ENCODE assay signal across 1 cellular context in the genomic region with DNA sequence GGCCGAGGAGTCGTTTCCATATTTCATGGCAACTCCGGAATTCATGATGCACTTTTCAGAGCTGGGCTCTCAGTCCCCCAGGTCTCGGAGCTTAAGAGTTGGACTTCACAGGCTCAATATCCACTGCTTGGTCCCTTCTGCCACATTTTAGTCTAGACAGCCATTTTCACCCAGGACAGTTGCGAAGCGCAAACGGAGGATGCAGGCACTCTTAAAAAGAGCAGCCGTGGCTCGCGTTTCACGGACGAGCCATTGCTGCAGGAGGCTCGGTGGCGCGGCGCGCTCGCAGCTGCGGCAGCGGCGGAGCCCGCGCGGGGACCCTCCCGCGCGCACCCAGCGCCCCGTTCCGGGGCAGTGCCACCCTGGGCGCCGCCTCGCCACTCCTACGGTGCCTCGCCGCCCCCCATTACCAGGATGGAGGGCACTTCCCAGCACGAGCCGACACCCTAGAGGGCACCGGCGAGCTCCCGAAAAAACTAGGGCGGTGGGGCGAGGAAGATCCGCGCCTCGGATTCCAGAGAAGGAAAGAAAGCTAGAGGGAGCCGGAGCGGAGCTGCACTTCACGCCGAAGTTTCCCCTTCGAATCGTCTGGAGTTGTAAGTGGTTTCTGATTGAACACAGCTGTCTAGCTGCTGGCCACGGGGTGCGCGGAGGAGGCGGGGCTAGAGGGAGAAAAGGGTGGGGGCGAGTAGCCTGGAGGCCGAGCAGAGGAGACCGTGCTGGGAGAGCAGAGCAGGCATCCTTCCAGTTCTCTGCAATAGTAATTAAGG.
TF ChIP-seq lines count a peak whose summit lies in the region.

No MANE protein-coding gene starts in this region.

TF ChIP-seq in HepG2, 621 proteins besides CTCF, POLR2A, EP300 and RAD21 (continued from another document):
- TF ChIP-seq KIAA2018 (CRISPR knock-in tag; IDR thresholded peaks at IDR 0.05; ENCODE audit: borderline replicate concordance) = no peak
- no peak for TF ChIP-seq KMT2A (CRISPR knock-in tag; IDR thresholded peaks at IDR 0.05)
- TF ChIP-seq TCF7L2 (IDR thresholded peaks at IDR 0.05; ENCODE audit: low read depth, low read length) = no peak
- no peak for TF ChIP-seq ATF1 (CRISPR knock-in tag; IDR thresholded peaks at IDR 0.05)
- no peak for TF ChIP-seq MED1 (CRISPR knock-in tag; IDR thresholded peaks at IDR 0.05)
- no peak for TF ChIP-seq ZNF333 (CRISPR knock-in tag; IDR thresholded peaks at IDR 0.05; ENCODE audit: borderline replicate concordance)
- no peak for TF ChIP-seq ZMYM2 (CRISPR knock-in tag; IDR thresholded peaks at IDR 0.05)
- 0 out of 2 replicates have a peak, but pooled peaks have one; percentile 50 for TF ChIP-seq HNRNPL (IDR thresholded peaks at IDR 0.05; ENCODE audit: low read depth, low read length)
- TF ChIP-seq, protein P1, sequence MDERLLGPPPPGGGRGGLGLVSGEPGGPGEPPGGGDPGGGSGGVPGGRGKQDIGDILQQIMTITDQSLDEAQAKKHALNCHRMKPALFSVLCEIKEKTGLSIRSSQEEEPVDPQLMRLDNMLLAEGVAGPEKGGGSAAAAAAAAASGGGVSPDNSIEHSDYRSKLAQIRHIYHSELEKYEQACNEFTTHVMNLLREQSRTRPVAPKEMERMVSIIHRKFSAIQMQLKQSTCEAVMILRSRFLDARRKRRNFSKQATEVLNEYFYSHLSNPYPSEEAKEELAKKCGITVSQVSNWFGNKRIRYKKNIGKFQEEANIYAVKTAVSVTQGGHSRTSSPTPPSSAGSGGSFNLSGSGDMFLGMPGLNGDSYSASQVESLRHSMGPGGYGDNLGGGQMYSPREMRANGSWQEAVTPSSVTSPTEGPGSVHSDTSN (CRISPR knock-in tag; IDR thresholded peaks at IDR 0.05) = no peak
- no peak for TF ChIP-seq MIER3 (CRISPR knock-in tag; IDR thresholded peaks at IDR 0.05; ENCODE audit: borderline replicate concordance)
- no peak for TF ChIP-seq CCDC6 (CRISPR knock-in tag; IDR thresholded peaks at IDR 0.05)
TF ChIP-seq in HepG2: peak in this region for 7.
